9 cellular contexts compared by ENCODE assay signal in the genomic region with DNA sequence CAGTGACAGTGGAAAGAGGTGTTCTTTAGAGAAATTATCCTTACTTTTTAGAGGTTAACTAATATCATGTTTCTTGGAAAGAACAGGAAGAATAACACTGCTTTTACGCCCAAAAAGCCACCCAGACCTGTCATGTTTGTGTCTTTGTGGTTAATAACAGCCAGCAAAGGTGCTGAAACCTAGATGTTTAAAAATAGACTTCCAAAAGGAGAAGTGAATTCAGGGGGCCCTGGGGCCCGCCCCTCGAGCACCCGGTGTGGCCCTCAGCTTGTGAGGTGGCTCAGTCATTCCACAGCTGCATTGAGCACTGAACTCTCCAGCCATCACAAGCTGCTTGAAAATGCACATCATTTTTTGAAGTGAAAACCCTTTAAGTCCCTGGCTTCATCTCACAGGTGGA. TPM values are rescaled to one million over a fixed set of nuclear protein-coding genes. Genes with fewer than 3 reads are reported as not detected.
DNase-seq lines count a peak whose midpoint lies in the region; ATAC-seq, FAIRE-seq and TF ChIP-seq lines count a peak whose summit lies in the region.
"Had no signal": no experiment of that assay in that cellular context is flagged by ENCODE, and none has a peak within 500 bp of the region (broad histone marks: within the 10 kb centered on the region; RNA-seq: fewer than 3 reads in every experiment).

No MANE protein-coding gene starts in this region.

- peak; percentile 64 for TF ChIP-seq POLR2A in GM19099 (IDR thresholded peaks at IDR 0.05; ENCODE audit: extremely low read depth, insufficient read length, low read depth)

- peak; percentile 75 for ATAC-seq in HG03025 (IDR thresholded peaks at IDR 0.05; ENCODE audit: low FRiP score, unreplicated experiment)
- ATAC-seq in T-cell (replicated peaks in 1 of 4): peak; percentile 14 to 30 (median 26)

- H3K27ac Mint-ChIP-seq in CD8-positive, alpha-beta memory T cell: peak overlapping the region; percentile 7 to 93 (median 68)
- peak overlapping the region; percentile 68 to 89 for H3K27ac Mint-ChIP-seq in T-cell

- H3K27ac ChIP-seq in CD8-positive, alpha-beta memory T cell (ENCODE audit: low read depth, low read length): no peak overlapping the region
- H3K27ac ChIP-seq in kidney (ENCODE audit: low read depth in 2 of 2, low read length in 2 of 2): no peak overlapping the region

- no peaks in the 10 kb centered on the region for H3K27me3 Mint-ChIP-seq in CD8-positive, alpha-beta memory T cell
- no peaks in the 10 kb centered on the region for H3K27me3 Mint-ChIP-seq in T-cell

- no peaks in the 10 kb centered on the region for H3K9me3 Mint-ChIP-seq in CD8-positive, alpha-beta memory T cell
- no peaks in the 10 kb centered on the region for H3K9me3 Mint-ChIP-seq in T-cell

- H3K9me3 ChIP-seq in CD8-positive, alpha-beta memory T cell (ENCODE audit: low read length): no peaks in the 10 kb centered on the region
- H3K9me3 ChIP-seq in kidney (ENCODE audit: control insufficient read depth in 1 of 2, low read length in 2 of 2): no peaks in the 10 kb centered on the region

- FAIRE-seq in kidney (lab: Jason Lieb, UNC): no peak
- FAIRE-seq: G401.6 had no signal

- no peak for TF ChIP-seq CTCF in kidney (IDR thresholded peaks at IDR 0.05; ENCODE audit: borderline replicate concordance, extremely low read depth, insufficient read depth)

- peak overlapping the region in 6 of 7 donors; percentile 4 to 77 (median 32) for H3K4me3 Mint-ChIP-seq in CD8-positive, alpha-beta memory T cell
- peak overlapping the region in 1 of 3 donors; percentile 67 for H3K4me3 Mint-ChIP-seq in T-cell

- peak in 1 of 5 donors; percentile 25 for DNase-seq in CD8-positive, alpha-beta memory T cell
- peak in 2 of 34 experiments; percentile 9 to 37 for DNase-seq in T-cell
- no peak for DNase-seq in kidney
- DNase-seq in cardiac septum (ENCODE audit: low spot score): no peak
- DNase-seq in activated effector memory CD4-positive, alpha-beta T cell treated with Interleukin-2 at 50 U/mL for 16 hours: no peak
- DNase-seq in stimulated activated CD4-positive, alpha-beta T cell treated with anti-CD3 and anti-CD28 coated beads, Interleukin-4, amount 100 ng/mL, for 24 hours: no peak

- intact Hi-C loops in kidney (cut with DNase I) (no loop called here), cardiac septum (cut with DNase I) (no loop called here)

- H3K9ac ChIP-seq in kidney (ENCODE audit: low read length in 2 of 2): no peak overlapping the region

- H3K27me3 ChIP-seq in CD8-positive, alpha-beta memory T cell (ENCODE audit: insufficient read depth, low read length, poor library complexity, severe bottlenecking): no peaks in the 10 kb centered on the region

- H3K4me3 ChIP-seq in CD8-positive, alpha-beta memory T cell (ENCODE audit: low read length): no peak overlapping the region
- no peak overlapping the region for H3K4me3 ChIP-seq in kidney (ENCODE audit: low read length in 2 of 2)

- POLR2A ChIA-PET in CD8-positive, alpha-beta memory T cell (lab: Charles Lee): no interaction called here
- POLR2A ChIA-PET in T-cell (lab: Charles Lee): no interaction called here

- CTCF ChIA-PET in CD8-positive, alpha-beta memory T cell (lab: Charles Lee): interaction anchor here (1.1 kb wide), 1 partner anchor 207 kb away, joined by 3 read pairs; no protein-coding TSS in a partner anchor
- CTCF ChIA-PET in T-cell (lab: Charles Lee): interaction anchor here in 1 of 2 donors (1.0 kb wide), 1 partner anchor 127 kb away, joined by 3 read pairs; no protein-coding TSS in a partner anchor

- peaks cover 17% of the 10 kb centered on the region for H3K4me1 ChIP-seq in CD8-positive, alpha-beta memory T cell (ENCODE audit: insufficient read depth, low read length)
- H3K4me1 ChIP-seq in kidney (ENCODE audit: control insufficient read depth in 1 of 2, insufficient read depth in 1 of 2, low read depth in 1 of 2, low read length in 2 of 2): no peaks in the 10 kb centered on the region

- peaks cover 0 to 78% (median 11%) of the 10 kb centered on the region in 3 donors for H3K36me3 Mint-ChIP-seq in CD8-positive, alpha-beta memory T cell
- peaks cover 36% of the 10 kb centered on the region for H3K36me3 Mint-ChIP-seq in T-cell

- peaks cover 17 to 18% (median 17%) of the 10 kb centered on the region in 3 donors for H3K4me1 Mint-ChIP-seq in CD8-positive, alpha-beta memory T cell
- peaks cover 15 to 36% (median 19%) of the 10 kb centered on the region in 3 donors for H3K4me1 Mint-ChIP-seq in T-cell

- H3K36me3 ChIP-seq in CD8-positive, alpha-beta memory T cell (ENCODE audit: insufficient read depth, low read length): peaks cover 3% of the 10 kb centered on the region
- peaks cover 0 to 4% of the 10 kb centered on the region in 2 donors for H3K36me3 ChIP-seq in kidney (ENCODE audit: control insufficient read depth in 1 of 2, insufficient read depth in 2 of 2, low read length in 2 of 2)

RNA-seq across cellular contexts. Expression of gene AMN, which starts 20.8 kb away (rescaled TPM):
- under 1 TPM; 0.66 to 0.75 TPM for total RNA-seq in CD8-positive, alpha-beta memory T cell
- 1.6 TPM for polyA plus RNA-seq in CD8-positive, alpha-beta memory T cell
- 10 to 100 TPM in 2 of 5 donors, 1 to 10 TPM in 3; 5.2 to 15.0 (median 8.4) TPM for total RNA-seq in T-cell
- total RNA-seq in kidney: 58.0 TPM
- polyA plus RNA-seq in kidney (ENCODE audit: insufficient read depth, low read depth, low replicate concordance): 121 TPM
- total RNA-seq in cardiac septum: not detected
